ENCODE assay signal across 9 cellular contexts in genomic region chr7:75054744-75055527, GRCh38. TPM values are rescaled to one million over a fixed set of nuclear protein-coding genes. Genes with fewer than 3 reads are reported as not detected.
DNase-seq lines count a peak whose midpoint lies in the region; FAIRE-seq and TF ChIP-seq lines count a peak whose summit lies in the region.
"Had no signal": no experiment of that assay in that cellular context is flagged by ENCODE, and none has a peak within 500 bp of the region (broad histone marks: within the 10 kb centered on the region; RNA-seq: fewer than 3 reads in every experiment).

No MANE protein-coding gene starts in this region.

- peak overlapping the region; percentile 60 to 88 for H3K27ac ChIP-seq in coronary artery
- peak overlapping the region; percentile 62 for H3K27ac ChIP-seq in layer of hippocampus (ENCODE audit: low read depth, low read length)
- H3K27ac ChIP-seq in substantia nigra (ENCODE audit: low read depth, low read length, poor library complexity, severe bottlenecking) = peak overlapping the region; percentile 64
- H3K27ac ChIP-seq: SJCRH30 had no signal

- CTCF ChIA-PET in Calu3 (lab: Charles Lee) = no interaction called here

- H3K9me3 Mint-ChIP-seq in Calu3 (ENCODE audit: low read depth, unreplicated experiment) = no peaks in the 10 kb centered on the region

- peaks cover 17% of the 10 kb centered on the region for H3K36me3 Mint-ChIP-seq in Calu3 (ENCODE audit: insufficient read depth, unreplicated experiment)

- no peaks in the 10 kb centered on the region for H3K27me3 ChIP-seq in layer of hippocampus (ENCODE audit: control insufficient read depth, insufficient read depth, low read length)
- H3K27me3 ChIP-seq: SJCRH30 had no signal

- no TSS peak for BruUV-seq in Calu3 (replicated peaks; lab: Mats Ljungman, UMichigan)

- DNase-seq in HK-2 (ENCODE audit: unreplicated experiment) (peak; percentile 44), coronary artery (ENCODE audit: low spot score) (no peak), substantia nigra (lab: John Stamatoyannopoulos, UW) (peak in 41 of 49 donors; percentile 7 to 71 (median 48)), Calu3 (no peak), GM19239 (ENCODE audit: insufficient read length, low spot score) (no peak), COLO668 (lab: John Stamatoyannopoulos, UW; ENCODE audit: unreplicated experiment) (no peak), lower leg skin (ENCODE audit: low spot score in 2 of 2) (no peak)
- DNase-seq: SJCRH30 had no signal

- FAIRE-seq in GM19239 (lab: Jason Lieb, UNC) = no peak

- no peak overlapping the region for H3K4me3 Mint-ChIP-seq in Calu3 (ENCODE audit: low read depth, unreplicated experiment)

- no peak overlapping the region for H3K27ac Mint-ChIP-seq in Calu3 (ENCODE audit: unreplicated experiment)

- peak overlapping the region; percentile 6 for H3K4me3 ChIP-seq in coronary artery
- H3K4me3 ChIP-seq in lower leg skin (ENCODE audit: low read depth, poor library complexity, severe bottlenecking) = no peak overlapping the region
- H3K4me3 ChIP-seq: SJCRH30 had no signal

- no peaks in the 10 kb centered on the region for H3K4me1 Mint-ChIP-seq in Calu3 (ENCODE audit: low read depth, unreplicated experiment)

- no peaks in the 10 kb centered on the region for H3K27me3 Mint-ChIP-seq in Calu3 (ENCODE audit: unreplicated experiment)

- no peak for TF ChIP-seq POLR2A in lower leg skin (IDR thresholded peaks at IDR 0.05)

- TF ChIP-seq CTCF in coronary artery (IDR thresholded peaks at IDR 0.05) (no peak), Calu3 (IDR thresholded peaks at IDR 0.05; ENCODE audit: unreplicated experiment) (no peak), lower leg skin (IDR thresholded peaks at IDR 0.05) (no peak)

- intact Hi-C loops in Calu3 (cut with micrococcal nuclease; ENCODE audit: unreplicated experiment) (no loop called here), lower leg skin (cut with DNase I; ENCODE audit: low total_unique reads) (no loop called here)

- 80% methylated on average over 12 of the region's 12 CpGs for WGBS in lower leg skin, 2 donors

RNA-seq across cellular contexts. Expression of gene RCC1L, which starts 18.7 kb away (rescaled TPM):
- total RNA-seq in Calu3 (2022) = 27.7 and 28.0 TPM in 2 replicates
- 10 to 100 TPM; 22.7 to 47.6 (median 37.1) TPM for total RNA-seq in lower leg skin

RNA-seq across cellular contexts. Expression of gene GTF2IRD2B, which starts 37.5 kb away (rescaled TPM):
- total RNA-seq in Calu3 (2022) = 21.3 and 23.4 TPM in 2 replicates
- total RNA-seq in lower leg skin = 10 to 100 TPM; 20.4 to 53.1 (median 31.3) TPM

Comparison
In these comparisons a context has a peak if more than half of its experiments do, and no peak if none do; other contexts are left out.
1. DNase-seq: peak in HK-2 (single experiment) and substantia nigra (41 of 49); none in coronary artery (single experiment), Calu3 (single experiment), GM19239 (single experiment), COLO668 (single experiment) and lower leg skin (0 of 2).
2. Peak in every context shown above with its lines, with median percentiles within 50 percentile points of each other: H3K27ac ChIP-seq.